1 cellular context compared by ENCODE assay signal in the genomic region with DNA sequence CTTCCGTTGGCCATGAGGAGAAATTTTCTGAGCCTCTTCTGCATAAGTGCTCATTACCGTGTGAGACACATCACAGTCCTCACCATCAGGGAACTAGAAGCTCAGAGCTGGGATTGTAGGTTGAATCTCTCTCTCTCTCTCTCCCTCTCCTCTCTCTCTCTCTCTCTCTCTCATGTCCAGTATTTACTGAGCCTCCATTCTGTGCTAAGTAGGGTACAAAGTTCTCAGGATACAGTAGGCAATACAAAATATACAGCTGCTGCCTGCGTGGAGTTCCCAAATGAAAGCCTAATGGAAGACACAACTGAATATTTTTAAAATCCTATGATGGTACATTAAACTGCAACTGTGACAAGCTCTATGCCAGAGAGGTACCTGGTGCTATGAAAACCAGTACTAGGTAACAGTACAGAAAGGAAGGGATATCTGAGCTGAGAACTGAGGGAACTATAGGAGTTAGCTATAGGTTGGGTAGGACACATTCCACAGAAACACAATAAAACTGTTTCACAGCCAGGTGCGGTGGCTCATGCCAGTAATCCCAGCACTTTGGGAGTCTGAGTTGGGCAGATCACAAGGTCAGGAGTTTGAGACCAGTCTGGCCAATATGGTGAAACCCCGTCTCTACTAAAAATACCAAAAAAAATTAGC.
TF ChIP-seq lines count a peak whose summit lies in the region.

No MANE protein-coding gene starts in this region.

TF ChIP-seq in HepG2, 621 proteins besides CTCF, POLR2A, EP300 and RAD21 (continued from another document and continues in another):
- TF ChIP-seq GMEB1 (CRISPR knock-in tag; IDR thresholded peaks at IDR 0.05; ENCODE audit: borderline replicate concordance) = no peak
- TF ChIP-seq ZNF543 (CRISPR knock-in tag; IDR thresholded peaks at IDR 0.05) = no peak
- no peak for TF ChIP-seq ZNF639 (CRISPR knock-in tag; conservative IDR thresholded peaks at IDR 0.05)
- no peak for TF ChIP-seq ZNF329 (CRISPR knock-in tag; IDR thresholded peaks at IDR 0.05; ENCODE audit: low read depth)
- peak; percentile 67; the same call in 1 of the 2 replicates for TF ChIP-seq CREM (IDR thresholded peaks at IDR 0.05)
- no peak for TF ChIP-seq CREM (CRISPR knock-in tag; IDR thresholded peaks at IDR 0.05)
- TF ChIP-seq ZNF749 (CRISPR knock-in tag; IDR thresholded peaks at IDR 0.05; ENCODE audit: borderline replicate concordance) = no peak
- no peak for TF ChIP-seq THAP9 (CRISPR knock-in tag; IDR thresholded peaks at IDR 0.05; ENCODE audit: borderline replicate concordance)
- no peak for TF ChIP-seq ZNF292 (CRISPR knock-in tag; IDR thresholded peaks at IDR 0.05; ENCODE audit: borderline replicate concordance, low read depth)
- no peak for TF ChIP-seq SMAD3 (CRISPR knock-in tag; IDR thresholded peaks at IDR 0.05)
- TF ChIP-seq BCL6 (CRISPR knock-in tag; IDR thresholded peaks at IDR 0.05) = 0 out of 2 replicates have a peak, but pooled peaks have one; percentile 28
- no peak for TF ChIP-seq HDAC6 (IDR thresholded peaks at IDR 0.05; ENCODE audit: low read depth, low read length)
- TF ChIP-seq ZNF17 (CRISPR knock-in tag; IDR thresholded peaks at IDR 0.05) = no peak
- no peak for TF ChIP-seq ZNF180 (CRISPR knock-in tag; IDR thresholded peaks at IDR 0.05; ENCODE audit: borderline replicate concordance, low read depth)
- no peak for TF ChIP-seq ZNF562 (CRISPR knock-in tag; IDR thresholded peaks at IDR 0.05; ENCODE audit: borderline replicate concordance)
- TF ChIP-seq ZNF260 (CRISPR knock-in tag; IDR thresholded peaks at IDR 0.05; ENCODE audit: borderline replicate concordance, low read depth) = no peak
- no peak for TF ChIP-seq ZNF619 (CRISPR knock-in tag; IDR thresholded peaks at IDR 0.05)
- TF ChIP-seq ZNF83 (CRISPR knock-in tag; IDR thresholded peaks at IDR 0.05; ENCODE audit: borderline replicate concordance) = no peak
- no peak for TF ChIP-seq TCF7L2 (IDR thresholded peaks at IDR 0.05; ENCODE audit: low read depth, low read length)
- no peak for TF ChIP-seq ZNF253 (CRISPR knock-in tag; IDR thresholded peaks at IDR 0.05; ENCODE audit: borderline replicate concordance)
- no peak for TF ChIP-seq ZNF160 (CRISPR knock-in tag; IDR thresholded peaks at IDR 0.05)
- 0 out of 2 replicates have a peak, but pooled peaks have one; percentile 22 for TF ChIP-seq PATZ1 (CRISPR knock-in tag; IDR thresholded peaks at IDR 0.05)
- no peak for TF ChIP-seq ZNF10 (CRISPR knock-in tag; IDR thresholded peaks at IDR 0.05; ENCODE audit: borderline replicate concordance, low read depth)
- no peak for TF ChIP-seq ATF1 (CRISPR knock-in tag; IDR thresholded peaks at IDR 0.05)
- TF ChIP-seq HDAC2 (CRISPR knock-in tag; IDR thresholded peaks at IDR 0.05) = peak; percentile 42; the same call in 1 of the 2 replicates
- TF ChIP-seq PPARG (CRISPR knock-in tag; conservative IDR thresholded peaks at IDR 0.05) = 0 out of 2 replicates have a peak, but pooled peaks have one; percentile 22
- TF ChIP-seq HNRNPUL1 (IDR thresholded peaks at IDR 0.05; ENCODE audit: low read depth, low read length) = no peak
- TF ChIP-seq NR2F2 (IDR thresholded peaks at IDR 0.05; ENCODE audit: borderline replicate concordance, low read depth) = no peak
- no peak for TF ChIP-seq FOXK2 (IDR thresholded peaks at IDR 0.05)
- no peak for TF ChIP-seq ZFP82 (CRISPR knock-in tag; IDR thresholded peaks at IDR 0.05; ENCODE audit: borderline replicate concordance)
- TF ChIP-seq NFIC (IDR thresholded peaks at IDR 0.05; ENCODE audit: low read length) = peak; percentile 30; the same call in 1 of the 2 replicates
- TF ChIP-seq RBM39 (IDR thresholded peaks at IDR 0.05; ENCODE audit: low read depth, low read length, poor library complexity, severe bottlenecking) = no peak
- TF ChIP-seq NAIF1 (CRISPR knock-in tag; IDR thresholded peaks at IDR 0.05; ENCODE audit: borderline replicate concordance) = no peak
- 0 out of 2 replicates have a peak, but pooled peaks have one; percentile 21 for TF ChIP-seq ZNF12 (CRISPR knock-in tag; IDR thresholded peaks at IDR 0.05)
- TF ChIP-seq ZKSCAN8 (CRISPR knock-in tag; IDR thresholded peaks at IDR 0.05; ENCODE audit: borderline replicate concordance) = peak; percentile 67; the same call in 1 of the 2 replicates
- no peak for TF ChIP-seq CHD2 (IDR thresholded peaks at IDR 0.05; ENCODE audit: low read depth, low read length)
- TF ChIP-seq ZNF20 (CRISPR knock-in tag; IDR thresholded peaks at IDR 0.05) = no peak
- TF ChIP-seq FOSL1 (CRISPR knock-in tag; IDR thresholded peaks at IDR 0.05; ENCODE audit: borderline replicate concordance) = no peak
- TF ChIP-seq PAF1 (CRISPR knock-in tag; IDR thresholded peaks at IDR 0.05) = no peak
- TF ChIP-seq SRSF9 (IDR thresholded peaks at IDR 0.05; ENCODE audit: borderline replicate concordance, insufficient read depth, low read depth, low read length, poor library complexity, severe bottlenecking) = no peak
- no peak for TF ChIP-seq ZNF572 (CRISPR knock-in tag; IDR thresholded peaks at IDR 0.05)
- no peak for TF ChIP-seq ZSCAN22 (CRISPR knock-in tag; IDR thresholded peaks at IDR 0.05)
- TF ChIP-seq, protein P1, sequence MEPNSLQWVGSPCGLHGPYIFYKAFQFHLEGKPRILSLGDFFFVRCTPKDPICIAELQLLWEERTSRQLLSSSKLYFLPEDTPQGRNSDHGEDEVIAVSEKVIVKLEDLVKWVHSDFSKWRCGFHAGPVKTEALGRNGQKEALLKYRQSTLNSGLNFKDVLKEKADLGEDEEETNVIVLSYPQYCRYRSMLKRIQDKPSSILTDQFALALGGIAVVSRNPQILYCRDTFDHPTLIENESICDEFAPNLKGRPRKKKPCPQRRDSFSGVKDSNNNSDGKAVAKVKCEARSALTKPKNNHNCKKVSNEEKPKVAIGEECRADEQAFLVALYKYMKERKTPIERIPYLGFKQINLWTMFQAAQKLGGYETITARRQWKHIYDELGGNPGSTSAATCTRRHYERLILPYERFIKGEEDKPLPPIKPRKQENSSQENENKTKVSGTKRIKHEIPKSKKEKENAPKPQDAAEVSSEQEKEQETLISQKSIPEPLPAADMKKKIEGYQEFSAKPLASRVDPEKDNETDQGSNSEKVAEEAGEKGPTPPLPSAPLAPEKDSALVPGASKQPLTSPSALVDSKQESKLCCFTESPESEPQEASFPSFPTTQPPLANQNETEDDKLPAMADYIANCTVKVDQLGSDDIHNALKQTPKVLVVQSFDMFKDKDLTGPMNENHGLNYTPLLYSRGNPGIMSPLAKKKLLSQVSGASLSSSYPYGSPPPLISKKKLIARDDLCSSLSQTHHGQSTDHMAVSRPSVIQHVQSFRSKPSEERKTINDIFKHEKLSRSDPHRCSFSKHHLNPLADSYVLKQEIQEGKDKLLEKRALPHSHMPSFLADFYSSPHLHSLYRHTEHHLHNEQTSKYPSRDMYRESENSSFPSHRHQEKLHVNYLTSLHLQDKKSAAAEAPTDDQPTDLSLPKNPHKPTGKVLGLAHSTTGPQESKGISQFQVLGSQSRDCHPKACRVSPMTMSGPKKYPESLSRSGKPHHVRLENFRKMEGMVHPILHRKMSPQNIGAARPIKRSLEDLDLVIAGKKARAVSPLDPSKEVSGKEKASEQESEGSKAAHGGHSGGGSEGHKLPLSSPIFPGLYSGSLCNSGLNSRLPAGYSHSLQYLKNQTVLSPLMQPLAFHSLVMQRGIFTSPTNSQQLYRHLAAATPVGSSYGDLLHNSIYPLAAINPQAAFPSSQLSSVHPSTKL (CRISPR knock-in tag; IDR thresholded peaks at IDR 0.05) = peak; percentile 80
- TF ChIP-seq MAFG (CRISPR knock-in tag; IDR thresholded peaks at IDR 0.05) = no peak
- no peak for TF ChIP-seq ZNF75D (CRISPR knock-in tag; IDR thresholded peaks at IDR 0.05; ENCODE audit: borderline replicate concordance)
- TF ChIP-seq ZNF333 (CRISPR knock-in tag; IDR thresholded peaks at IDR 0.05; ENCODE audit: borderline replicate concordance) = no peak
- no peak for TF ChIP-seq ZNF747 (CRISPR knock-in tag; IDR thresholded peaks at IDR 0.05; ENCODE audit: borderline replicate concordance)
- no peak for TF ChIP-seq GLI4 (CRISPR knock-in tag; IDR thresholded peaks at IDR 0.05; ENCODE audit: borderline replicate concordance)
- TF ChIP-seq CBX5 (CRISPR knock-in tag; IDR thresholded peaks at IDR 0.05; ENCODE audit: borderline replicate concordance) = no peak
- TF ChIP-seq ZNF317 (CRISPR knock-in tag; IDR thresholded peaks at IDR 0.05) = no peak
- peak; percentile 63 for TF ChIP-seq LCORL (IDR thresholded peaks at IDR 0.05)
- TF ChIP-seq LCORL (CRISPR knock-in tag; IDR thresholded peaks at IDR 0.05) = peak; percentile 31; the same call in 1 of the 2 replicates
- no peak for TF ChIP-seq NR2C2 (CRISPR knock-in tag; IDR thresholded peaks at IDR 0.05; ENCODE audit: borderline replicate concordance)
- no peak for TF ChIP-seq SMARCC2 (IDR thresholded peaks at IDR 0.05)
- peak; percentile 79 for TF ChIP-seq PHF21A (CRISPR knock-in tag; IDR thresholded peaks at IDR 0.05)
- TF ChIP-seq ZFAT (CRISPR knock-in tag; conservative IDR thresholded peaks at IDR 0.05) = no peak
- TF ChIP-seq ZFP41 (CRISPR knock-in tag; IDR thresholded peaks at IDR 0.05; ENCODE audit: borderline replicate concordance) = no peak
- 0 out of 2 replicates have a peak, but pooled peaks have one; percentile 43 for TF ChIP-seq HOMEZ (CRISPR knock-in tag; IDR thresholded peaks at IDR 0.05; ENCODE audit: low read depth)
- TF ChIP-seq ZZZ3 (CRISPR knock-in tag; IDR thresholded peaks at IDR 0.05; ENCODE audit: borderline replicate concordance) = no peak
- no peak for TF ChIP-seq GPN1 (CRISPR knock-in tag; IDR thresholded peaks at IDR 0.05; ENCODE audit: borderline replicate concordance)
- TF ChIP-seq ZNF205 (CRISPR knock-in tag; IDR thresholded peaks at IDR 0.05) = 0 out of 2 replicates have a peak, but pooled peaks have one; percentile 55
- TF ChIP-seq ZNF761 (CRISPR knock-in tag; conservative IDR thresholded peaks at IDR 0.05) = no peak
- TF ChIP-seq ATF7-NPFF (CRISPR knock-in tag; IDR thresholded peaks at IDR 0.05; ENCODE audit: low read depth) = no peak
